In genomic region chr15:63218114-63218808, GRCh38 we compare ENCODE assay signal across 10 cellular contexts. TPM values are rescaled to one million over a fixed set of nuclear protein-coding genes. Genes with fewer than 3 reads are reported as not detected.
DNase-seq lines count a peak whose midpoint lies in the region; ATAC-seq lines count a peak whose summit lies in the region.
"Had no signal": no experiment of that assay in that cellular context is flagged by ENCODE, and none has a peak within 500 bp of the region (broad histone marks: within the 10 kb centered on the region; RNA-seq: fewer than 3 reads in every experiment).

No MANE protein-coding gene starts in this region.

- no peak for ATAC-seq in stimulated activated naive CD8-positive, alpha-beta T cell treated with anti-CD3 and anti-CD28 coated beads, Interleukin-15, amount 100 ng/mL, for 72 hours
- ATAC-seq in central memory CD8-positive, alpha-beta T cell (replicated peaks; ENCODE audit: extremely low read depth, poor library complexity, severe bottlenecking), result no peak
- peak; percentile 78 for ATAC-seq in left lobe of liver
- ATAC-seq in GM21390 (IDR thresholded peaks at IDR 0.05; ENCODE audit: unreplicated experiment), result no peak
- ATAC-seq: CD8-positive, alpha-beta T cell had no signal

- H3K4me1 Mint-ChIP-seq in stimulated activated naive CD8-positive, alpha-beta T cell treated with anti-CD3 and anti-CD28 coated beads, Interleukin-15, Interleukin-2, amounts not matched to agents 100 ng/mL and 50 ng/mL, for 24 hours (ENCODE audit: low read depth), result peaks cover 82% of the 10 kb centered on the region
- H3K4me1 Mint-ChIP-seq in stimulated activated naive CD8-positive, alpha-beta T cell treated with anti-CD3 and anti-CD28 coated beads, Interleukin-15, amount 100 ng/mL, for 72 hours, result peaks cover 85% of the 10 kb centered on the region
- peaks cover 69% of the 10 kb centered on the region for H3K4me1 Mint-ChIP-seq in central memory CD8-positive, alpha-beta T cell
- peaks cover 59% of the 10 kb centered on the region for H3K4me1 Mint-ChIP-seq in T-helper 2 cell treated with Interferon-gamma antibody and Interleukin-4, amounts not matched to agents 5 μg/mL and 100 μg/mL, for 36 hours (ENCODE audit: low read depth)

- H3K36me3 Mint-ChIP-seq in stimulated activated naive CD8-positive, alpha-beta T cell treated with anti-CD3 and anti-CD28 coated beads, Interleukin-15, Interleukin-2, amounts not matched to agents 100 ng/mL and 50 ng/mL, for 24 hours (ENCODE audit: low read depth), result peaks cover 71% of the 10 kb centered on the region
- peaks cover 33% of the 10 kb centered on the region for H3K36me3 Mint-ChIP-seq in central memory CD8-positive, alpha-beta T cell (ENCODE audit: insufficient read depth)
- peaks cover 30% of the 10 kb centered on the region for H3K36me3 Mint-ChIP-seq in T-helper 2 cell treated with Interferon-gamma antibody and Interleukin-4, amounts not matched to agents 5 μg/mL and 100 μg/mL, for 36 hours (ENCODE audit: low read depth)

- H3K27ac Mint-ChIP-seq in stimulated activated naive CD8-positive, alpha-beta T cell treated with anti-CD3 and anti-CD28 coated beads, Interleukin-15, Interleukin-2, amounts not matched to agents 100 ng/mL and 50 ng/mL, for 24 hours, result peak overlapping the region; percentile 84
- H3K27ac Mint-ChIP-seq in stimulated activated naive CD8-positive, alpha-beta T cell treated with anti-CD3 and anti-CD28 coated beads, Interleukin-15, amount 100 ng/mL, for 72 hours, result no peak overlapping the region
- H3K27ac Mint-ChIP-seq in central memory CD8-positive, alpha-beta T cell (ENCODE audit: low read depth), result peak overlapping the region; percentile 53
- no peak overlapping the region for H3K27ac Mint-ChIP-seq in T-helper 2 cell treated with Interferon-gamma antibody and Interleukin-4, amounts not matched to agents 5 μg/mL and 100 μg/mL, for 36 hours
- H3K27ac Mint-ChIP-seq: CD8-positive, alpha-beta T cell had no signal

- no peak overlapping the region for H3K4me3 Mint-ChIP-seq in stimulated activated naive CD8-positive, alpha-beta T cell treated with anti-CD3 and anti-CD28 coated beads, Interleukin-15, Interleukin-2, amounts not matched to agents 100 ng/mL and 50 ng/mL, for 24 hours
- peak overlapping the region in 1 of 2 donors; percentile 44 for H3K4me3 Mint-ChIP-seq in stimulated activated naive CD8-positive, alpha-beta T cell treated with anti-CD3 and anti-CD28 coated beads, Interleukin-15, amount 100 ng/mL, for 72 hours
- H3K4me3 Mint-ChIP-seq in central memory CD8-positive, alpha-beta T cell, result no peak overlapping the region
- H3K4me3 Mint-ChIP-seq in T-helper 2 cell treated with Interferon-gamma antibody and Interleukin-4, amounts not matched to agents 5 μg/mL and 100 μg/mL, for 36 hours, result no peak overlapping the region
- H3K4me3 Mint-ChIP-seq: CD8-positive, alpha-beta T cell had no signal

- DNase-seq in stimulated activated naive CD8-positive, alpha-beta T cell treated with anti-CD3 and anti-CD28 coated beads, Interleukin-15, amount 100 ng/mL, for 72 hours, result no peak
- no peak for DNase-seq in central memory CD8-positive, alpha-beta T cell (ENCODE audit: low spot score in 2 of 2)
- no peak for DNase-seq in left lobe of liver (ENCODE audit: low spot score)
- no peak for DNase-seq in DMS153 (lab: John Stamatoyannopoulos, UW)
- DNase-seq in T-helper 2 cell treated with Interferon-gamma antibody and Interleukin-4, amounts not matched to agents 5 μg/mL and 100 μg/mL, for 36 hours (ENCODE audit: low spot score), result no peak
- no peak for DNase-seq in Ammon's horn (ENCODE audit: low spot score)
- DNase-seq: CD8-positive, alpha-beta T cell; glutamatergic neuron had no signal

- no peaks in the 10 kb centered on the region for H3K27me3 Mint-ChIP-seq in stimulated activated naive CD8-positive, alpha-beta T cell treated with anti-CD3 and anti-CD28 coated beads, Interleukin-15, Interleukin-2, amounts not matched to agents 100 ng/mL and 50 ng/mL, for 24 hours
- no peaks in the 10 kb centered on the region for H3K27me3 Mint-ChIP-seq in stimulated activated naive CD8-positive, alpha-beta T cell treated with anti-CD3 and anti-CD28 coated beads, Interleukin-15, amount 100 ng/mL, for 72 hours
- H3K27me3 Mint-ChIP-seq in central memory CD8-positive, alpha-beta T cell, result no peaks in the 10 kb centered on the region
- H3K27me3 Mint-ChIP-seq in T-helper 2 cell treated with Interferon-gamma antibody and Interleukin-4, amounts not matched to agents 5 μg/mL and 100 μg/mL, for 36 hours (ENCODE audit: low read depth), result no peaks in the 10 kb centered on the region

- no peaks in the 10 kb centered on the region for H3K9me3 Mint-ChIP-seq in stimulated activated naive CD8-positive, alpha-beta T cell treated with anti-CD3 and anti-CD28 coated beads, Interleukin-15, Interleukin-2, amounts not matched to agents 100 ng/mL and 50 ng/mL, for 24 hours
- H3K9me3 Mint-ChIP-seq in stimulated activated naive CD8-positive, alpha-beta T cell treated with anti-CD3 and anti-CD28 coated beads, Interleukin-15, amount 100 ng/mL, for 72 hours, result no peaks in the 10 kb centered on the region
- H3K9me3 Mint-ChIP-seq in central memory CD8-positive, alpha-beta T cell, result no peaks in the 10 kb centered on the region
- no peaks in the 10 kb centered on the region for H3K9me3 Mint-ChIP-seq in T-helper 2 cell treated with Interferon-gamma antibody and Interleukin-4, amounts not matched to agents 5 μg/mL and 100 μg/mL, for 36 hours
- H3K9me3 Mint-ChIP-seq: CD8-positive, alpha-beta T cell had no signal

RNA-seq across cellular contexts. Expression of gene RAB8B, which starts 28.9 kb away (rescaled TPM):
- 6.8 TPM for total RNA-seq in left lobe of liver

RNA-seq across cellular contexts. Expression of gene APH1B, which starts 59.1 kb away (rescaled TPM):
- 3.3 TPM for total RNA-seq in left lobe of liver

Comparison
In these comparisons a context has a peak if more than half of its experiments do, and no peak if none do; other contexts are left out.
1. H3K27ac Mint-ChIP-seq: peak in stimulated activated naive CD8-positive, alpha-beta T cell treated with anti-CD3 and anti-CD28 coated beads, Interleukin-15, Interleukin-2, amounts not matched to agents 100 ng/mL and 50 ng/mL, for 24 hours (single experiment) and central memory CD8-positive, alpha-beta T cell (single experiment); none in stimulated activated naive CD8-positive, alpha-beta T cell treated with anti-CD3 and anti-CD28 coated beads, Interleukin-15, amount 100 ng/mL, for 72 hours (0 of 2) and T-helper 2 cell treated with Interferon-gamma antibody and Interleukin-4, amounts not matched to agents 5 μg/mL and 100 μg/mL, for 36 hours (single experiment).